16 cellular contexts compared by ENCODE assay signal in the genomic region with DNA sequence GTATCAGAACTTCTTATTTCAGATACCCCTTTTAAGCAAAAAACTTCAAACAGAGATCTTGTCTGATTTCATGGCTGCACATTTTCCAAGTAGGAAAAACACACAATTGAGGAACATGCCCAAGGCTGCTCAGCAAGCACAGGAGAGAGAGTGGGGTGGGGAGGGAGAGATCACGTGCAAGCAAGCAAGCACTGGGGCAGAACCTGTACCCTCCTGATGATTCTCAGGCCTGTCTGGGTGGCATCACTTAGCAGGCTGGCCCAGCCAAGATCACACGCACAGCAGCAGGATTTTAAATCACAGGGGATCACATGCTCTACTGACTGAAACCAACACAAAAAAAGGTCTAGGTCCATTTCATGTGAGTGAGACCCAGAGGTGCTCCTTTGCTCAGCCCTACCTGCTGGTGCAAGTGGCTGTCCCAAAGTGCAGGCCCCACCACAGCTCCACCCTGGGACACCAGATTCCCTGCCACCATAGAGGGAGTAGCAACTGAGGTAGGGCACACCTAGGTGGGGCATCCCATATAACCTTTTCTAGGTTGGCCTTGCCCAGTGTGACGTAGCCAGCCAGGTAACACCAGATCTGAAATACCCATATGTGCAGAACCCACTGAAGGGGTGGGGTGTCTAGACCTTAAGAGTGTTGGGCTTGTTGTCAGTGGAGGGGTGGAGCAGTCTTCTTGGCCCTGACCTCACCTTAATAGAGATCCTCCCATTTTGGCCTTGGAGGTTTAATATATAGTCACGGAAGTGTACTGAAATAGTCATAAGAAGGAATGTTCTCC. TPM values are rescaled to one million over a fixed set of nuclear protein-coding genes. Genes with fewer than 3 reads are reported as not detected.
"Had no signal": no experiment of that assay in that cellular context is flagged by ENCODE, and none has a peak within 500 bp of the region (broad histone marks: within the 10 kb centered on the region; RNA-seq: fewer than 3 reads in every experiment).

No MANE protein-coding gene starts in this region.

- ATAC-seq: gastroesophageal sphincter, psoas muscle had no signal

- H3K4me3 Mint-ChIP-seq: activated naive CD4-positive, alpha-beta T cell treated with anti-CD3 and anti-CD28 coated beads, Interleukin-2, amount 10 ng/mL, durations not matched to agents 7 days and 5 days; stimulated activated naive CD8-positive, alpha-beta T cell treated with anti-CD3 and anti-CD28 coated beads, Interleukin-15, Interleukin-2, amounts not matched to agents 100 ng/mL and 50 ng/mL, for 24 hours had no signal

- H3K27ac ChIP-seq: coronary artery, epithelial cell of prostate, gastroesophageal sphincter, hepatocyte, psoas muscle, sigmoid colon, testis had no signal

- DNase-seq: activated CD4-positive, alpha-beta T cell treated with anti-CD3 and anti-CD28 coated beads for 48 hours; activated naive CD4-positive, alpha-beta T cell treated with anti-CD3 and anti-CD28 coated beads, Interleukin-2, amount 10 ng/mL, durations not matched to agents 7 days and 5 days; central memory CD4-positive, alpha-beta T cell; effector CD8-positive, alpha-beta T cell; midbrain; occipital lobe; psoas muscle; sigmoid colon; stimulated activated CD4-positive, alpha-beta T cell treated with anti-CD3 and anti-CD28 coated beads, Interleukin-2, amount 100 ng/mL, for 24 hours; T1000; testis had no signal

- H3K4me3 ChIP-seq: coronary artery, gastroesophageal sphincter, hepatocyte, psoas muscle, sigmoid colon, testis had no signal

- H2AFZ ChIP-seq: hepatocyte had no signal

- H3K27me3 ChIP-seq: testis had no signal

- H3K9me3 Mint-ChIP-seq: activated naive CD4-positive, alpha-beta T cell treated with anti-CD3 and anti-CD28 coated beads, Interleukin-2, amount 10 ng/mL, durations not matched to agents 7 days and 5 days; stimulated activated naive CD8-positive, alpha-beta T cell treated with anti-CD3 and anti-CD28 coated beads, Interleukin-15, Interleukin-2, amounts not matched to agents 100 ng/mL and 50 ng/mL, for 24 hours had no signal

- H3K36me3 Mint-ChIP-seq: activated naive CD4-positive, alpha-beta T cell treated with anti-CD3 and anti-CD28 coated beads, Interleukin-2, amount 10 ng/mL, durations not matched to agents 7 days and 5 days had no signal

- H3K27ac Mint-ChIP-seq: activated naive CD4-positive, alpha-beta T cell treated with anti-CD3 and anti-CD28 coated beads, Interleukin-2, amount 10 ng/mL, durations not matched to agents 7 days and 5 days; stimulated activated naive CD8-positive, alpha-beta T cell treated with anti-CD3 and anti-CD28 coated beads, Interleukin-15, Interleukin-2, amounts not matched to agents 100 ng/mL and 50 ng/mL, for 24 hours had no signal

- H3K4me1 ChIP-seq: psoas muscle, testis had no signal

RNA-seq across cellular contexts. Expression of a gene that starts 1.8 kb away (rescaled TPM):
- total RNA-seq: psoas muscle had no signal
- polyA plus RNA-seq: psoas muscle had no signal
